ENCODE assay signal across 8 cellular contexts in the genomic region with DNA sequence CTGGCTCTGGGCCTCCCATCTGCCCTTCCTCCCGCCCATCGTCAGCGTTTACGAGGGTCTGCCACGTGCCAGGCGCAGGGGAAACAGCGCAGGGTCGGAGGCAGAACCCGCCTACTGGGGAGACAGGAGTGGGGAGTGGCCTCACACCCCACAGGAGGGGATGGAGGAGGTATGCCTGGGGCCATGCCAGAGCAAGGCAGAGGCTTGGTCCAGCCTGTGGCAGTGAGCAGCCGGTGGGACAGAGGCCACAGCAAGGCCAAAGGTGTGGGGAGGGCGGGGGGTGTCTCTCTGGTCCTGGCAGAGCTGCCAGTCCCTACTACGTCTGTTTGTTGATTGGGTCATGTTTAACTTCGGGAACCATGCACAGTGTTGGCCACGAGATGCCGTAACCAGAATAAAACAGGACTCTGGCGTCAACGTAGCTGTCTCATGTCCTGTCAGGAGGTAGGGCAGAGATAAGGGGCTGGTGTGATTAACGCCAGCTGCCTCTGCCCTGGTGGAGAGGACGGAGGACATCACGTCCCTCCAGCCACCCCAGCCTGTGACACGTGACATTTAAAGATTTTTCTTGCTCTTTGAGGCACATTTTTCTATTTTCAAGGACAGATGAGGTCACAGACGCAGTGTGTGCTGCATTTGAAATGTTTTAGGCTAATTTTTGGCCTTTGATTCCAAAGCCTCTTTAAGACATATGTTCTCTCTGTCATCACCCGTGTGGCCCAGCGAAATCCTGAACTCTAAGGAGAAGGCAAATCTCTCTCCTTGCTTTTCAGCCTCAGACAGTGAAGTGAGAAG.
A peak's percentile ranks its signal among the peaks of the same experiment; 100 is the strongest.
DNase-seq lines count a peak whose midpoint lies in the region; ATAC-seq, FAIRE-seq and TF ChIP-seq lines count a peak whose summit lies in the region.
"Not testable (repeated sequence)": the region's sequence is repeated elsewhere in the genome, so short reads cannot be mapped to it uniquely, and the experiment has no call there.

No MANE protein-coding gene starts in this region.

- not testable (repeated sequence) for BruUV-seq in IMR-90 (replicated peaks; lab: Mats Ljungman, UMichigan); K562 (replicated peaks; lab: Mats Ljungman, UMichigan)

- not testable (repeated sequence) for H4K20me1 ChIP-seq in IMR-90 (ENCODE audit: insufficient read depth, low read length); K562 (replicated peaks; ENCODE audit: control insufficient read depth, insufficient read depth, low read length)

- peak overlapping the region; percentile 42 for H3K18ac ChIP-seq in IMR-90 (ENCODE audit: low read depth, low read length)
- H3K18ac ChIP-seq in mesenchymal stem cell (ENCODE audit: low read depth in 1 of 2, low read length in 2 of 2) = peak overlapping the region in 1 of 2 experiments; percentile 5

- in situ Hi-C loops in IMR-90 (cut with MboI; ENCODE audit: low sequenced_read_pairs) = not testable (repeated sequence)
- in situ Hi-C loops in K562 (cut with MboI) = loop anchor here (10.0 kb wide), 1 partner anchor 53 kb away; no protein-coding TSS in a partner anchor

- H3K4me3 Mint-ChIP-seq in type B pancreatic cell = not testable (repeated sequence)

- peak overlapping the region; percentile 70 to 71; a peak in 3 of 4 replicates for H4K8ac ChIP-seq in IMR-90 (ENCODE audit: low read depth in 2 of 2, low read length in 2 of 2)
- not testable (repeated sequence) for H4K8ac ChIP-seq in mesenchymal stem cell (ENCODE audit: low read length)

- dilution Hi-C loops in IMR-90 (cut with HindIII; ENCODE audit: low sequenced_read_pairs, unreplicated experiment) = not testable (repeated sequence)

- H3K27ac ChIP-seq in IMR-90 (ENCODE audit: insufficient read depth, low read length) = peak overlapping the region; percentile 59; the same call in 1 of the 2 replicates
- not testable (repeated sequence) for H3K27ac ChIP-seq in K562 (ENCODE audit: extremely low read depth, low read depth, low read length); mesenchymal stem cell (ENCODE audit: low read length, poor library complexity, severe bottlenecking)
- peak overlapping the region in 3 of 4 donors; percentile 58 to 71 (median 58) for H3K27ac ChIP-seq in esophagus squamous epithelium
- H3K27ac ChIP-seq in rectal smooth muscle tissue (ENCODE audit: low read depth, low read length) = peak overlapping the region; percentile 45

- not testable (repeated sequence) for H3K27me3 ChIP-seq in BE2C; IMR-90 (ENCODE audit: control insufficient read depth, insufficient read depth, low read length); esophagus squamous epithelium; mesenchymal stem cell (ENCODE audit: control insufficient read depth in 1 of 2, insufficient read depth in 1 of 2, low read length in 2 of 2); rectal smooth muscle tissue (ENCODE audit: control insufficient read depth, insufficient read depth, low read length)
- H3K27me3 ChIP-seq in K562 (ENCODE audit: control insufficient read depth in 2 of 2, insufficient read depth in 2 of 2, low read length in 2 of 2) = peaks cover 3 to 29% of the 10 kb centered on the region in 2 experiments; a peak in 3 of 5 replicates

- not testable (repeated sequence) for H3K9me3 Mint-ChIP-seq in type B pancreatic cell

- not testable (repeated sequence) for H3K36me3 ChIP-seq in BE2C; IMR-90 (ENCODE audit: control insufficient read depth, insufficient read depth, low read length); K562 (ENCODE audit: control insufficient read depth, insufficient read depth, low read length); esophagus squamous epithelium; mesenchymal stem cell (ENCODE audit: control insufficient read depth in 1 of 2, insufficient read depth in 2 of 2, low read depth in 1 of 2, low read length in 2 of 2); rectal smooth muscle tissue (ENCODE audit: control insufficient read depth, insufficient read depth, low read length)

- peak overlapping the region; percentile 51; the same call in 1 of the 2 replicates for H2BK20ac ChIP-seq in IMR-90 (ENCODE audit: low read depth, low read length)

- peak overlapping the region; percentile 16 for H2AK9ac ChIP-seq in IMR-90 (replicated peaks; ENCODE audit: low read depth, low read length, poor library complexity)

- H2BK120ac ChIP-seq in IMR-90 (ENCODE audit: low read depth, low read length) = peak overlapping the region; percentile 65; the same call in 1 of the 2 replicates
- H2BK120ac ChIP-seq in mesenchymal stem cell (ENCODE audit: low read depth, low read length) = not testable (repeated sequence)

- peak; percentile 10; the same call in 1 of the 2 replicates for TF ChIP-seq CTCF in BE2C (IDR thresholded peaks at IDR 0.05; ENCODE audit: low read depth, low read length)
- TF ChIP-seq CTCF in IMR-90 (conservative IDR thresholded peaks at IDR 0.05; ENCODE audit: low read depth, low read length); K562 (IDR thresholded peaks at IDR 0.05 in 2 of 3, conservative IDR thresholded peaks at IDR 0.05 in 1 of 3; ENCODE audit: insufficient read depth in 2 of 3, low read depth in 1 of 3, low read length in 3 of 3); esophagus squamous epithelium (IDR thresholded peaks at IDR 0.05); type B pancreatic cell (conservative IDR thresholded peaks at IDR 0.05): not testable (repeated sequence)

- not testable (repeated sequence) for H3K79me1 ChIP-seq in IMR-90 (ENCODE audit: low read depth in 1 of 2, low read length in 2 of 2); mesenchymal stem cell (replicated peaks; ENCODE audit: low read length, poor library complexity, severe bottlenecking)

- H3K14ac ChIP-seq in IMR-90 (replicated peaks; ENCODE audit: low read depth, low read length) = peak overlapping the region; percentile 19; the same call in 1 of the 2 replicates
- peak overlapping the region in 1 of 2 experiments; percentile 20 for H3K14ac ChIP-seq in mesenchymal stem cell (ENCODE audit: low read length in 2 of 2)

- peak overlapping the region; percentile 49 for H4K91ac ChIP-seq in IMR-90 (ENCODE audit: insufficient read depth, low read depth, low read length)
- H4K91ac ChIP-seq in mesenchymal stem cell (ENCODE audit: low read length) = not testable (repeated sequence)

- POLR2A ChIA-PET in IMR-90 (lab: Charles Lee; ENCODE audit: unreplicated experiment); K562 (lab: Yijun Ruan, JAX): not testable (repeated sequence)

- H3K9ac ChIP-seq in IMR-90 (ENCODE audit: low read depth, low read length) (peak overlapping the region; percentile 36; the same call in 1 of the 2 replicates), K562 (ENCODE audit: insufficient read depth in 1 of 2, low read depth in 2 of 2, low read length in 2 of 2) (peak overlapping the region in 1 of 2 experiments; percentile 64; a peak in 1 of 4 replicates), mesenchymal stem cell (ENCODE audit: low read length) (peak overlapping the region; percentile 72)
- not testable (repeated sequence) for H3K9ac ChIP-seq in rectal smooth muscle tissue (ENCODE audit: low read length)

- intact Hi-C loops in IMR-90 (cut with micrococcal nuclease); K562 (cut with micrococcal nuclease); esophagus squamous epithelium (cut with DNase I); left ventricle myocardium superior (cut with micrococcal nuclease): not testable (repeated sequence)

- H3K4me2 ChIP-seq in IMR-90 (ENCODE audit: low read depth, low read length); mesenchymal stem cell (ENCODE audit: low read length, poor library complexity, severe bottlenecking): not testable (repeated sequence)
- peak overlapping the region; percentile 10; the same call in 1 of the 2 replicates for H3K4me2 ChIP-seq in K562 (ENCODE audit: insufficient read depth, low read length)

- FAIRE-seq in K562 (lab: Jason Lieb, UNC) = peak; percentile 32

- not testable (repeated sequence) for H3K23ac ChIP-seq in IMR-90 (ENCODE audit: low read depth, low read length); mesenchymal stem cell (ENCODE audit: low read length in 2 of 2)

- H2BK15ac ChIP-seq in IMR-90 (ENCODE audit: low read depth, low read length) = peak overlapping the region; percentile 11; the same call in 2 of the 3 replicates
- H2BK15ac ChIP-seq in mesenchymal stem cell (ENCODE audit: low read depth, poor library complexity, severe bottlenecking) = not testable (repeated sequence)

- TF ChIP-seq EP300 in K562 (IDR thresholded peaks at IDR 0.05; ENCODE audit: low read length) = not testable (repeated sequence)

- H2BK5ac ChIP-seq in IMR-90 (ENCODE audit: low read depth, low read length, poor library complexity, severe bottlenecking); mesenchymal stem cell (ENCODE audit: low read depth, low read length, poor library complexity, severe bottlenecking): not testable (repeated sequence)

- H3K56ac ChIP-seq in IMR-90 (ENCODE audit: extremely low read depth, insufficient read depth, low read length) = peak overlapping the region; percentile 1; the same call in 1 of the 2 replicates

- not testable (repeated sequence) for TF ChIP-seq POLR2A in IMR-90 (IDR thresholded peaks at IDR 0.05; ENCODE audit: low read depth, low read length); K562 (conservative IDR thresholded peaks at IDR 0.05); esophagus squamous epithelium (IDR thresholded peaks at IDR 0.05)

- not testable (repeated sequence) for H3K9me1 ChIP-seq in IMR-90 (ENCODE audit: insufficient read depth, low read length); K562 (ENCODE audit: control insufficient read depth, insufficient read depth, low read length)

- WGBS in IMR-90 (ENCODE audit: extremely low coverage in 2 of 2, insufficient read length in 1 of 2), 2 experiments = no CpG with 5 or more reads among the region's 24 CpGs
- WGBS in K562 (ENCODE audit: insufficient coverage, low coverage, missing lambda C conversion rate) = 11% methylated on average over 15 of the region's 24 CpGs
- WGBS in esophagus squamous epithelium, 2 donors = 55 to 73% methylated on average over 5 to 10 of the region's 24 CpGs
- WGBS in mesenchymal stem cell = 68% methylated on average over 19 of the region's 24 CpGs

- DNase-seq in BE2C (peak; percentile 84), K562 (ENCODE audit: extremely low read depth in 1 of 4, low spot score in 3 of 4) (peak; percentile 14 to 49 (median 33)), left ventricle myocardium superior (peak; percentile 92), mesenchymal stem cell (peak; percentile 52)
- DNase-seq in IMR-90; esophagus squamous epithelium (lab: John Stamatoyannopoulos, UW); type B pancreatic cell (ENCODE audit: extremely low spot score, unreplicated experiment): not testable (repeated sequence)

- CTCF ChIA-PET in IMR-90 (lab: Yijun Ruan, JAX); K562 (lab: Yijun Ruan, JAX; ENCODE audit: low intra/inter-chr PET ratio): not testable (repeated sequence)

- H3K4ac ChIP-seq in IMR-90 (ENCODE audit: low read depth, low read length) = peak overlapping the region; percentile 5; the same call in 1 of the 2 replicates
- H3K4ac ChIP-seq in mesenchymal stem cell (ENCODE audit: low read depth in 1 of 2, low read length in 2 of 2) = not testable (repeated sequence)

- H3K9me3 ChIP-seq in BE2C; IMR-90 (ENCODE audit: control insufficient read depth, insufficient read depth, low read length); K562 (replicated peaks; ENCODE audit: control insufficient read depth, insufficient read depth, low read depth, low read length); esophagus squamous epithelium; mesenchymal stem cell (ENCODE audit: control insufficient read depth, low read length): not testable (repeated sequence)

- not testable (repeated sequence) for H3K36me3 Mint-ChIP-seq in type B pancreatic cell

- not testable (repeated sequence) for H3K79me2 ChIP-seq in K562 (ENCODE audit: control insufficient read depth, insufficient read depth, low read length)

- H2AK5ac ChIP-seq in IMR-90 (ENCODE audit: low read depth, low read length) = peak overlapping the region; percentile 92; the same call in 1 of the 2 replicates
- not testable (repeated sequence) for H2AK5ac ChIP-seq in mesenchymal stem cell (ENCODE audit: low read length, severe bottlenecking)

- not testable (repeated sequence) for H3K27me3 Mint-ChIP-seq in type B pancreatic cell

- H4K5ac ChIP-seq in IMR-90 (ENCODE audit: low read depth, low read length) = peak overlapping the region; percentile 62; the same call in 1 of the 2 replicates

- H3K4me1 ChIP-seq in BE2C (peaks cover 23% of the 10 kb centered on the region), K562 (replicated peaks in 1 of 2; ENCODE audit: control insufficient read depth in 2 of 2, insufficient read depth in 2 of 2, low read length in 2 of 2) (peaks cover 14 to 50% of the 10 kb centered on the region in 2 experiments; a peak in 4 of 5 replicates), esophagus squamous epithelium (peaks cover 0 to 16% (median 3%) of the 10 kb centered on the region in 3 donors)
- H3K4me1 ChIP-seq in IMR-90 (ENCODE audit: control insufficient read depth, insufficient read depth, low read length); mesenchymal stem cell (ENCODE audit: control insufficient read depth, insufficient read depth, low read depth, low read length); rectal smooth muscle tissue (ENCODE audit: control insufficient read depth, insufficient read depth, low read length): not testable (repeated sequence)

- H2AFZ ChIP-seq in IMR-90 (replicated peaks; ENCODE audit: low read length, poor library complexity); K562 (ENCODE audit: low read depth, low read length); mesenchymal stem cell (ENCODE audit: low read depth, low read length): not testable (repeated sequence)

- TF ChIP-seq RAD21 in IMR-90 (IDR thresholded peaks at IDR 0.05; ENCODE audit: low read length) = not testable (repeated sequence)
- TF ChIP-seq RAD21 in K562 (CRISPR knock-in tag; conservative IDR thresholded peaks at IDR 0.05 in 1 of 2, IDR thresholded peaks at IDR 0.05 in 1 of 2) = 0 out of 4 replicates have a peak, but pooled peaks of 1 of the 2 experiments have one; percentile 8

- H3K27ac Mint-ChIP-seq in type B pancreatic cell = peak overlapping the region; percentile 29

- H3K4me1 Mint-ChIP-seq in type B pancreatic cell (ENCODE audit: unreplicated experiment) = not testable (repeated sequence)

- peak overlapping the region in 1 of 2 experiments; percentile 42 for H2BK12ac ChIP-seq in mesenchymal stem cell (ENCODE audit: low read length in 2 of 2)

- not testable (repeated sequence) for H3K4me3 ChIP-seq in BE2C (ENCODE audit: low read depth, low read length); IMR-90 (ENCODE audit: insufficient read depth, low read depth, low read length); K562; esophagus squamous epithelium; mesenchymal stem cell (ENCODE audit: insufficient read depth in 1 of 2, low read depth in 1 of 2, low read length in 2 of 2); rectal smooth muscle tissue (ENCODE audit: low read length)

- not testable (repeated sequence) for ATAC-seq in IMR-90 (ENCODE audit: low read depth)
- ATAC-seq in K562 = peak; percentile 72
- ATAC-seq in left ventricle myocardium superior = peak; percentile 79
